19 cellular contexts compared by ENCODE assay signal in the genomic region with DNA sequence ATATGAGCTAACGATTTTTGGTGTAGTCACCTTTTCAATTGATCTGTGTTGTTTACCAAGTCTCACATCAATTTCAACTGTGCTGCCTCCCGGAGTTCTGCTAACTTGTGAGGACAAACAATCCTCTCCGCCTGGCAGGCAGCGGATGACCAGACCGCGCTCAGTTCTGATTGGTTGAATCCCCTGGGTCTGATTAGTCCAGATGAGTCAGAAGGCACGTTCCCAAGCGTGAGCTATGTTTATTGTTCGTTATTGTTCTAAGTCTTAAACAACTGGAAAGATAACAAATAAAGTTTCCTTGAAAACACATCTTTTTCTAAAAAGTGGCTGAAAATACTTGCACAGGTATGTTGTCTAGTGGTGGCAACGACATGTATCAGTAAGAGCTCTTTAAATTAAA. TPM values are rescaled to one million over a fixed set of nuclear protein-coding genes. Genes with fewer than 3 reads are reported as not detected.
DNase-seq lines count a peak whose midpoint lies in the region; ATAC-seq, FAIRE-seq and TF ChIP-seq lines count a peak whose summit lies in the region.
"Had no signal": no experiment of that assay in that cellular context is flagged by ENCODE, and none has a peak within 500 bp of the region (broad histone marks: within the 10 kb centered on the region; RNA-seq: fewer than 3 reads in every experiment).

No MANE protein-coding gene starts in this region.

- TF ChIP-seq POLR2A in uterus (IDR thresholded peaks at IDR 0.05) = no peak

- no peak overlapping the region for H3K27ac ChIP-seq in uterus
- H3K27ac ChIP-seq: dorsolateral prefrontal cortex, gastroesophageal sphincter, parathyroid adenoma had no signal

- no peak for ATAC-seq in HG03045 (IDR thresholded peaks at IDR 0.05; ENCODE audit: unreplicated experiment)
- no peak for ATAC-seq in stimulated activated naive CD8-positive, alpha-beta T cell treated with anti-CD3 and anti-CD28 coated beads, Interleukin-15, amount 100 ng/mL, for 72 hours
- ATAC-seq: gastroesophageal sphincter, Panc1 had no signal

- H3K36me3 Mint-ChIP-seq in Calu3 (ENCODE audit: insufficient read depth, unreplicated experiment) = no peaks in the 10 kb centered on the region
- no peaks in the 10 kb centered on the region for H3K36me3 Mint-ChIP-seq in activated T-helper 1 cell treated with anti-CD3 and anti-CD28 coated beads, Interleukin-12 subunit alpha, Interleukin-12 subunit beta, Interleukin-2, Interleukin-4 antibody, amounts not matched to agents 30 ng/mL and 10 ng/mL and 1 ng/mL, durations not matched to agents 14 hours and 24 hours and 36 hours (ENCODE audit: low read depth)

- no peak for TF ChIP-seq CTCF in Calu3 (IDR thresholded peaks at IDR 0.05; ENCODE audit: unreplicated experiment)
- TF ChIP-seq CTCF in LNCaP clone FGC (IDR thresholded peaks at IDR 0.05; ENCODE audit: control insufficient read depth, extremely low read depth, insufficient read depth) = no peak
- no peak for TF ChIP-seq CTCF in bronchial epithelial cell (IDR thresholded peaks at IDR 0.05; ENCODE audit: insufficient read depth, low read length, severe bottlenecking)
- TF ChIP-seq CTCF in uterus (IDR thresholded peaks at IDR 0.05) = no peak

- H3K4me1 ChIP-seq in uterus = no peaks in the 10 kb centered on the region
- H3K4me1 ChIP-seq: gastroesophageal sphincter, parathyroid adenoma had no signal

- H3K4me3 ChIP-seq in LNCaP clone FGC (ENCODE audit: low read depth, low read length) (no peak overlapping the region), bronchial epithelial cell (ENCODE audit: low read depth, low read length) (no peak overlapping the region), uterus (no peak overlapping the region)
- H3K4me3 ChIP-seq: dorsolateral prefrontal cortex, gastroesophageal sphincter had no signal

- DNase-seq in Calu3 = peak; percentile 5
- peak; percentile 74 for DNase-seq in LNCaP clone FGC (ENCODE audit: low read depth)
- DNase-seq in bronchial epithelial cell (ENCODE audit: low read depth) = peak; percentile 53
- peak; percentile 48 for DNase-seq in myocyte (ENCODE audit: low read depth)
- no peak for DNase-seq in uterus
- DNase-seq in stimulated activated naive CD8-positive, alpha-beta T cell treated with anti-CD3 and anti-CD28 coated beads, Interleukin-15, amount 100 ng/mL, for 72 hours = no peak
- no peak for DNase-seq in activated T-helper 1 cell treated with anti-CD3 and anti-CD28 coated beads, Interleukin-12 subunit alpha, Interleukin-12 subunit beta, Interleukin-2, Interleukin-4 antibody, amounts not matched to agents 30 ng/mL and 10 ng/mL and 1 ng/mL, durations not matched to agents 14 hours and 24 hours and 36 hours (ENCODE audit: low spot score)
- DNase-seq: activated CD4-positive, alpha-beta T cell treated with anti-CD3 and anti-CD28 coated beads, Interleukin-2, amount 10 ng/mL, durations not matched to agents 24 days and 14 days; activated T-cell treated with anti-CD3 and anti-CD28 coated beads, Interleukin-2, amount 50 U/mL, for 24 hours; C1 segment of cervical spinal cord; dorsolateral prefrontal cortex; NCI-H1436 treated with DMSO at 0.1 percent for 48 hours; NCI-H446 treated with DMSO at 0.1 percent for 48 hours had no signal

- FAIRE-seq in bronchial epithelial cell (lab: Jason Lieb, UNC) = no peak
- FAIRE-seq: GM12891, islet of Langerhans had no signal

- CTCF ChIA-PET in Calu3 (lab: Charles Lee) = no interaction called here

- peaks cover 18% of the 10 kb centered on the region for H3K27me3 Mint-ChIP-seq in Calu3 (ENCODE audit: unreplicated experiment)
- peaks cover 32% of the 10 kb centered on the region for H3K27me3 Mint-ChIP-seq in stimulated activated naive CD8-positive, alpha-beta T cell treated with anti-CD3 and anti-CD28 coated beads, Interleukin-15, amount 100 ng/mL, for 72 hours
- peaks cover 29% of the 10 kb centered on the region for H3K27me3 Mint-ChIP-seq in activated T-helper 1 cell treated with anti-CD3 and anti-CD28 coated beads, Interleukin-12 subunit alpha, Interleukin-12 subunit beta, Interleukin-2, Interleukin-4 antibody, amounts not matched to agents 30 ng/mL and 10 ng/mL and 1 ng/mL, durations not matched to agents 14 hours and 24 hours and 36 hours (ENCODE audit: insufficient read depth)

- no peak overlapping the region for H3K27ac Mint-ChIP-seq in Calu3 (ENCODE audit: unreplicated experiment)
- H3K27ac Mint-ChIP-seq in stimulated activated naive CD8-positive, alpha-beta T cell treated with anti-CD3 and anti-CD28 coated beads, Interleukin-15, amount 100 ng/mL, for 72 hours = no peak overlapping the region
- H3K27ac Mint-ChIP-seq in activated T-helper 1 cell treated with anti-CD3 and anti-CD28 coated beads, Interleukin-12 subunit alpha, Interleukin-12 subunit beta, Interleukin-2, Interleukin-4 antibody, amounts not matched to agents 30 ng/mL and 10 ng/mL and 1 ng/mL, durations not matched to agents 14 hours and 24 hours and 36 hours = no peak overlapping the region
- H3K27ac Mint-ChIP-seq: activated CD4-positive, alpha-beta T cell treated with anti-CD3 and anti-CD28 coated beads, Interleukin-2, amount 10 ng/mL, durations not matched to agents 24 days and 14 days; activated T-cell treated with anti-CD3 and anti-CD28 coated beads, Interleukin-2, amount 50 U/mL, for 24 hours had no signal

- no peaks in the 10 kb centered on the region for H3K27me3 ChIP-seq in bronchial epithelial cell (ENCODE audit: control insufficient read depth, insufficient read depth, low read length)
- no peaks in the 10 kb centered on the region for H3K27me3 ChIP-seq in uterus
- H3K27me3 ChIP-seq: dorsolateral prefrontal cortex, gastroesophageal sphincter had no signal

- no peaks in the 10 kb centered on the region for H3K9me3 ChIP-seq in uterus
- H3K9me3 ChIP-seq: gastroesophageal sphincter had no signal

- peak overlapping the region; percentile 8 for H3K4me3 Mint-ChIP-seq in Calu3 (ENCODE audit: low read depth, unreplicated experiment)
- H3K4me3 Mint-ChIP-seq in stimulated activated naive CD8-positive, alpha-beta T cell treated with anti-CD3 and anti-CD28 coated beads, Interleukin-15, amount 100 ng/mL, for 72 hours = no peak overlapping the region
- H3K4me3 Mint-ChIP-seq in activated T-helper 1 cell treated with anti-CD3 and anti-CD28 coated beads, Interleukin-12 subunit alpha, Interleukin-12 subunit beta, Interleukin-2, Interleukin-4 antibody, amounts not matched to agents 30 ng/mL and 10 ng/mL and 1 ng/mL, durations not matched to agents 14 hours and 24 hours and 36 hours = no peak overlapping the region
- H3K4me3 Mint-ChIP-seq: activated CD4-positive, alpha-beta T cell treated with anti-CD3 and anti-CD28 coated beads, Interleukin-2, amount 10 ng/mL, durations not matched to agents 24 days and 14 days; activated T-cell treated with anti-CD3 and anti-CD28 coated beads, Interleukin-2, amount 50 U/mL, for 24 hours had no signal

- no peaks in the 10 kb centered on the region for H3K9me3 Mint-ChIP-seq in Calu3 (ENCODE audit: low read depth, unreplicated experiment)
- no peaks in the 10 kb centered on the region for H3K9me3 Mint-ChIP-seq in stimulated activated naive CD8-positive, alpha-beta T cell treated with anti-CD3 and anti-CD28 coated beads, Interleukin-15, amount 100 ng/mL, for 72 hours
- H3K9me3 Mint-ChIP-seq in activated T-helper 1 cell treated with anti-CD3 and anti-CD28 coated beads, Interleukin-12 subunit alpha, Interleukin-12 subunit beta, Interleukin-2, Interleukin-4 antibody, amounts not matched to agents 30 ng/mL and 10 ng/mL and 1 ng/mL, durations not matched to agents 14 hours and 24 hours and 36 hours = no peaks in the 10 kb centered on the region
- H3K9me3 Mint-ChIP-seq: activated CD4-positive, alpha-beta T cell treated with anti-CD3 and anti-CD28 coated beads, Interleukin-2, amount 10 ng/mL, durations not matched to agents 24 days and 14 days; activated T-cell treated with anti-CD3 and anti-CD28 coated beads, Interleukin-2, amount 50 U/mL, for 24 hours had no signal

- H3K4me1 Mint-ChIP-seq in Calu3 (ENCODE audit: low read depth, unreplicated experiment) = peaks cover 21% of the 10 kb centered on the region
- peaks cover 6% of the 10 kb centered on the region for H3K4me1 Mint-ChIP-seq in stimulated activated naive CD8-positive, alpha-beta T cell treated with anti-CD3 and anti-CD28 coated beads, Interleukin-15, amount 100 ng/mL, for 72 hours
- no peaks in the 10 kb centered on the region for H3K4me1 Mint-ChIP-seq in activated T-helper 1 cell treated with anti-CD3 and anti-CD28 coated beads, Interleukin-12 subunit alpha, Interleukin-12 subunit beta, Interleukin-2, Interleukin-4 antibody, amounts not matched to agents 30 ng/mL and 10 ng/mL and 1 ng/mL, durations not matched to agents 14 hours and 24 hours and 36 hours (ENCODE audit: low read depth)
- H3K4me1 Mint-ChIP-seq: activated CD4-positive, alpha-beta T cell treated with anti-CD3 and anti-CD28 coated beads, Interleukin-2, amount 10 ng/mL, durations not matched to agents 24 days and 14 days had no signal

- H3K36me3 ChIP-seq in bronchial epithelial cell (ENCODE audit: control insufficient read depth, insufficient read depth, low read length) (no peaks in the 10 kb centered on the region), uterus (no peaks in the 10 kb centered on the region)
- H3K36me3 ChIP-seq: gastroesophageal sphincter had no signal

- intact Hi-C loops in Calu3 (cut with micrococcal nuclease; ENCODE audit: unreplicated experiment) (no loop called here), uterus (cut with DNase I; ENCODE audit: low total_unique reads) (no loop called here)
- intact Hi-C loops in activated T-helper 1 cell treated with anti-CD3 and anti-CD28 coated beads, Interleukin-12 subunit alpha, Interleukin-12 subunit beta, Interleukin-2, Interleukin-4 antibody, amounts not matched to agents 30 ng/mL and 10 ng/mL and 1 ng/mL, durations not matched to agents 14 hours and 24 hours and 36 hours (cut with micrococcal nuclease) = no loop called here

- no TSS peak for BruUV-seq in Calu3 (replicated peaks; lab: Mats Ljungman, UMichigan)

RNA-seq across cellular contexts. Expression of gene TRPC3, which starts 37.9 kb away (rescaled TPM):
- total RNA-seq in Calu3 (2022) (not detected in 2 replicates), bronchial epithelial cell (0.26 TPM in 1 of 2 replicates, not detected in the other), myocyte (0.21 TPM in 1 of 2 replicates, not detected in the other), uterus (1 to 10 TPM in 2 of 4 donors, under 1 TPM in 2; 0.59 to 8.2 (median 3.4) TPM)
- polyA plus RNA-seq in myocyte (2012) = not detected
- total RNA-seq in activated T-helper 1 cell treated with anti-CD3 and anti-CD28 coated beads, Interleukin-12 subunit alpha, Interleukin-12 subunit beta, Interleukin-2, Interleukin-4 antibody, amounts not matched to agents 30 ng/mL and 10 ng/mL and 1 ng/mL, durations not matched to agents 14 hours and 24 hours and 36 hours = 2.3 and 2.5 TPM in 2 replicates

Comparison
In these comparisons a context has a peak if more than half of its experiments do, and no peak if none do; other contexts are left out.
1. DNase-seq: peak in Calu3 (single experiment), LNCaP clone FGC (single experiment), bronchial epithelial cell (single experiment) and myocyte (single experiment); none in uterus (0 of 2), stimulated activated naive CD8-positive, alpha-beta T cell treated with anti-CD3 and anti-CD28 coated beads, Interleukin-15, amount 100 ng/mL, for 72 hours (0 of 2) and activated T-helper 1 cell treated with anti-CD3 and anti-CD28 coated beads, Interleukin-12 subunit alpha, Interleukin-12 subunit beta, Interleukin-2, Interleukin-4 antibody, amounts not matched to agents 30 ng/mL and 10 ng/mL and 1 ng/mL, durations not matched to agents 14 hours and 24 hours and 36 hours (single experiment).